Comparison of ENCODE assay signal across 1 cellular context in genomic region chr1:38962560-38962959, GRCh38.
TF ChIP-seq lines count a peak whose summit lies in the region.

No MANE protein-coding gene starts in this region.

TF ChIP-seq in HepG2, 621 proteins besides CTCF, POLR2A, EP300 and RAD21 (continued from another document):
- TF ChIP-seq MAZ (IDR thresholded peaks at IDR 0.05; ENCODE audit: borderline replicate concordance, low read depth, low read length) (no peak), MAZ (CRISPR knock-in tag; IDR thresholded peaks at IDR 0.05; ENCODE audit: low read depth) (no peak), HHEX (CRISPR knock-in tag; IDR thresholded peaks at IDR 0.05) (no peak), RARA (CRISPR knock-in tag; IDR thresholded peaks at IDR 0.05) (peak; percentile 27; the same call in 1 of the 2 replicates), SAP130 (CRISPR knock-in tag; IDR thresholded peaks at IDR 0.05; ENCODE audit: low read depth) (peak; percentile 25; the same call in 1 of the 2 replicates), MAFF (IDR thresholded peaks at IDR 0.05; ENCODE audit: low read depth, low read length) (no peak), LRRFIP1 (CRISPR knock-in tag; conservative IDR thresholded peaks at IDR 0.05) (no peak), RNF2 (conservative IDR thresholded peaks at IDR 0.05; ENCODE audit: low read depth) (no peak)
- TF ChIP-seq, protein P1, sequence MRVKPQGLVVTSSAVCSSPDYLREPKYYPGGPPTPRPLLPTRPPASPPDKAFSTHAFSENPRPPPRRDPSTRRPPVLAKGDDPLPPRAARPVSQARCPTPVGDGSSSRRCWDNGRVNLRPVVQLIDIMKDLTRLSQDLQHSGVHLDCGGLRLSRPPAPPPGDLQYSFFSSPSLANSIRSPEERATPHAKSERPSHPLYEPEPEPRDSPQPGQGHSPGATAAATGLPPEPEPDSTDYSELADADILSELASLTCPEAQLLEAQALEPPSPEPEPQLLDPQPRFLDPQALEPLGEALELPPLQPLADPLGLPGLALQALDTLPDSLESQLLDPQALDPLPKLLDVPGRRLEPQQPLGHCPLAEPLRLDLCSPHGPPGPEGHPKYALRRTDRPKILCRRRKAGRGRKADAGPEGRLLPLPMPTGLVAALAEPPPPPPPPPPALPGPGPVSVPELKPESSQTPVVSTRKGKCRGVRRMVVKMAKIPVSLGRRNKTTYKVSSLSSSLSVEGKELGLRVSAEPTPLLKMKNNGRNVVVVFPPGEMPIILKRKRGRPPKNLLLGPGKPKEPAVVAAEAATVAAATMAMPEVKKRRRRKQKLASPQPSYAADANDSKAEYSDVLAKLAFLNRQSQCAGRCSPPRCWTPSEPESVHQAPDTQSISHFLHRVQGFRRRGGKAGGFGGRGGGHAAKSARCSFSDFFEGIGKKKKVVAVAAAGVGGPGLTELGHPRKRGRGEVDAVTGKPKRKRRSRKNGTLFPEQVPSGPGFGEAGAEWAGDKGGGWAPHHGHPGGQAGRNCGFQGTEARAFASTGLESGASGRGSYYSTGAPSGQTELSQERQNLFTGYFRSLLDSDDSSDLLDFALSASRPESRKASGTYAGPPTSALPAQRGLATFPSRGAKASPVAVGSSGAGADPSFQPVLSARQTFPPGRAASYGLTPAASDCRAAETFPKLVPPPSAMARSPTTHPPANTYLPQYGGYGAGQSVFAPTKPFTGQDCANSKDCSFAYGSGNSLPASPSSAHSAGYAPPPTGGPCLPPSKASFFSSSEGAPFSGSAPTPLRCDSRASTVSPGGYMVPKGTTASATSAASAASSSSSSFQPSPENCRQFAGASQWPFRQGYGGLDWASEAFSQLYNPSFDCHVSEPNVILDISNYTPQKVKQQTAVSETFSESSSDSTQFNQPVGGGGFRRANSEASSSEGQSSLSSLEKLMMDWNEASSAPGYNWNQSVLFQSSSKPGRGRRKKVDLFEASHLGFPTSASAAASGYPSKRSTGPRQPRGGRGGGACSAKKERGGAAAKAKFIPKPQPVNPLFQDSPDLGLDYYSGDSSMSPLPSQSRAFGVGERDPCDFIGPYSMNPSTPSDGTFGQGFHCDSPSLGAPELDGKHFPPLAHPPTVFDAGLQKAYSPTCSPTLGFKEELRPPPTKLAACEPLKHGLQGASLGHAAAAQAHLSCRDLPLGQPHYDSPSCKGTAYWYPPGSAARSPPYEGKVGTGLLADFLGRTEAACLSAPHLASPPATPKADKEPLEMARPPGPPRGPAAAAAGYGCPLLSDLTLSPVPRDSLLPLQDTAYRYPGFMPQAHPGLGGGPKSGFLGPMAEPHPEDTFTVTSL (CRISPR knock-in tag; IDR thresholded peaks at IDR 0.05; ENCODE audit: borderline replicate concordance), result 0 out of 2 replicates have a peak, but pooled peaks have one; percentile 35
- TF ChIP-seq, protein P2, sequence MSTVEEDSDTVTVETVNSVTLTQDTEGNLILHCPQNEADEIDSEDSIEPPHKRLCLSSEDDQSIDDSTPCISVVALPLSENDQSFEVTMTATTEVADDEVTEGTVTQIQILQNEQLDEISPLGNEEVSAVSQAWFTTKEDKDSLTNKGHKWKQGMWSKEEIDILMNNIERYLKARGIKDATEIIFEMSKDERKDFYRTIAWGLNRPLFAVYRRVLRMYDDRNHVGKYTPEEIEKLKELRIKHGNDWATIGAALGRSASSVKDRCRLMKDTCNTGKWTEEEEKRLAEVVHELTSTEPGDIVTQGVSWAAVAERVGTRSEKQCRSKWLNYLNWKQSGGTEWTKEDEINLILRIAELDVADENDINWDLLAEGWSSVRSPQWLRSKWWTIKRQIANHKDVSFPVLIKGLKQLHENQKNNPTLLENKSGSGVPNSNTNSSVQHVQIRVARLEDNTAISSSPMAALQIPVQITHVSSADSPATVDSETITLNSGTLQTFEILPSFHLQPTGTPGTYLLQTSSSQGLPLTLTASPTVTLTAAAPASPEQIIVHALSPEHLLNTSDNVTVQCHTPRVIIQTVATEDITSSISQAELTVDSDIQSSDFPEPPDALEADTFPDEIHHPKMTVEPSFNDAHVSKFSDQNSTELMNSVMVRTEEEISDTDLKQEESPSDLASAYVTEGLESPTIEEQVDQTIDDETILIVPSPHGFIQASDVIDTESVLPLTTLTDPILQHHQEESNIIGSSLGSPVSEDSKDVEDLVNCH (CRISPR knock-in tag; IDR thresholded peaks at IDR 0.05), result no peak
